ENCODE assay signal across 1 cellular context in the genomic region with DNA sequence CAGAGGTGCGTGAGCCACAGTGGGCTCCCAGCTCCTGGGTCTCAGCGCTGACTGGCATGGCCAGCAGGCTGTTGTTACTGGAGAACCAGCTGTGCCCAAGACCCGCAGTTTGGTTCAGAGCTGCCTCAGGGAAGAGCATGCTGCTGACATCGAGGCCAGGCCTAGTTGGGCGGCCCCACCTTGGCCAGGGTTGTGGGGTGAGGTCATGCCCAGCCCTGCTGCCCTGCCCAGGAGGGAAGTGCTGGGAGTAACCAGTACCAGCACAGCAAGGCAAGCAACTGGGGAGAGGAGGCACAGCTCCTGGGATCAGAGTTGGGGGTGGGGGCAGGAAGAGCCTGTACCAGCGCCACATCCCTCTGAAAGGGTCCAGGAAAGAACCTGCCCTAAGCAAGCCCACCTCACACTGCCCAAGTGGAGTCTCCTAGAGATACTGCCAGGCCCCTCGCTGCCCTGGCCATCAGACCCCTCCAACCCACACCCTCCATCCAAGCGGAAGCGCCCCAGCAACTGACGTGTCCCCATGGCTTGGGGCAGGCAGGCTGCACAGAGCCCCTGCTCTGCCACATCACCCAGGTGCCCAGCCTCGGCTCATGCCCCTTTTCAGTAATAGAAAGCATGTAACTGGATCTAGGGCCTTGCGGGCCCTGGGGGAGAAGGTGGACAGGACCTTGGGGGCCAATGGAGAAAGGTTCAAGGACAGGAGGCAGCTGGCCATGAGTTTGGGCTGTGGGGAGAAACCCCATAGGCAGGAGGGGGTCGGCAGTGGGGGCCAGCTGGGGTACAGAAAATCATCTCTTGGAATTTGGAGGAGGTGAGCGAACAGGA.
TF ChIP-seq lines count a peak whose summit lies in the region.

No MANE protein-coding gene starts in this region.

TF ChIP-seq in GM23338, 12 proteins besides CTCF, POLR2A, EP300 and RAD21 (continued from another document):
- TF ChIP-seq, protein P1, sequence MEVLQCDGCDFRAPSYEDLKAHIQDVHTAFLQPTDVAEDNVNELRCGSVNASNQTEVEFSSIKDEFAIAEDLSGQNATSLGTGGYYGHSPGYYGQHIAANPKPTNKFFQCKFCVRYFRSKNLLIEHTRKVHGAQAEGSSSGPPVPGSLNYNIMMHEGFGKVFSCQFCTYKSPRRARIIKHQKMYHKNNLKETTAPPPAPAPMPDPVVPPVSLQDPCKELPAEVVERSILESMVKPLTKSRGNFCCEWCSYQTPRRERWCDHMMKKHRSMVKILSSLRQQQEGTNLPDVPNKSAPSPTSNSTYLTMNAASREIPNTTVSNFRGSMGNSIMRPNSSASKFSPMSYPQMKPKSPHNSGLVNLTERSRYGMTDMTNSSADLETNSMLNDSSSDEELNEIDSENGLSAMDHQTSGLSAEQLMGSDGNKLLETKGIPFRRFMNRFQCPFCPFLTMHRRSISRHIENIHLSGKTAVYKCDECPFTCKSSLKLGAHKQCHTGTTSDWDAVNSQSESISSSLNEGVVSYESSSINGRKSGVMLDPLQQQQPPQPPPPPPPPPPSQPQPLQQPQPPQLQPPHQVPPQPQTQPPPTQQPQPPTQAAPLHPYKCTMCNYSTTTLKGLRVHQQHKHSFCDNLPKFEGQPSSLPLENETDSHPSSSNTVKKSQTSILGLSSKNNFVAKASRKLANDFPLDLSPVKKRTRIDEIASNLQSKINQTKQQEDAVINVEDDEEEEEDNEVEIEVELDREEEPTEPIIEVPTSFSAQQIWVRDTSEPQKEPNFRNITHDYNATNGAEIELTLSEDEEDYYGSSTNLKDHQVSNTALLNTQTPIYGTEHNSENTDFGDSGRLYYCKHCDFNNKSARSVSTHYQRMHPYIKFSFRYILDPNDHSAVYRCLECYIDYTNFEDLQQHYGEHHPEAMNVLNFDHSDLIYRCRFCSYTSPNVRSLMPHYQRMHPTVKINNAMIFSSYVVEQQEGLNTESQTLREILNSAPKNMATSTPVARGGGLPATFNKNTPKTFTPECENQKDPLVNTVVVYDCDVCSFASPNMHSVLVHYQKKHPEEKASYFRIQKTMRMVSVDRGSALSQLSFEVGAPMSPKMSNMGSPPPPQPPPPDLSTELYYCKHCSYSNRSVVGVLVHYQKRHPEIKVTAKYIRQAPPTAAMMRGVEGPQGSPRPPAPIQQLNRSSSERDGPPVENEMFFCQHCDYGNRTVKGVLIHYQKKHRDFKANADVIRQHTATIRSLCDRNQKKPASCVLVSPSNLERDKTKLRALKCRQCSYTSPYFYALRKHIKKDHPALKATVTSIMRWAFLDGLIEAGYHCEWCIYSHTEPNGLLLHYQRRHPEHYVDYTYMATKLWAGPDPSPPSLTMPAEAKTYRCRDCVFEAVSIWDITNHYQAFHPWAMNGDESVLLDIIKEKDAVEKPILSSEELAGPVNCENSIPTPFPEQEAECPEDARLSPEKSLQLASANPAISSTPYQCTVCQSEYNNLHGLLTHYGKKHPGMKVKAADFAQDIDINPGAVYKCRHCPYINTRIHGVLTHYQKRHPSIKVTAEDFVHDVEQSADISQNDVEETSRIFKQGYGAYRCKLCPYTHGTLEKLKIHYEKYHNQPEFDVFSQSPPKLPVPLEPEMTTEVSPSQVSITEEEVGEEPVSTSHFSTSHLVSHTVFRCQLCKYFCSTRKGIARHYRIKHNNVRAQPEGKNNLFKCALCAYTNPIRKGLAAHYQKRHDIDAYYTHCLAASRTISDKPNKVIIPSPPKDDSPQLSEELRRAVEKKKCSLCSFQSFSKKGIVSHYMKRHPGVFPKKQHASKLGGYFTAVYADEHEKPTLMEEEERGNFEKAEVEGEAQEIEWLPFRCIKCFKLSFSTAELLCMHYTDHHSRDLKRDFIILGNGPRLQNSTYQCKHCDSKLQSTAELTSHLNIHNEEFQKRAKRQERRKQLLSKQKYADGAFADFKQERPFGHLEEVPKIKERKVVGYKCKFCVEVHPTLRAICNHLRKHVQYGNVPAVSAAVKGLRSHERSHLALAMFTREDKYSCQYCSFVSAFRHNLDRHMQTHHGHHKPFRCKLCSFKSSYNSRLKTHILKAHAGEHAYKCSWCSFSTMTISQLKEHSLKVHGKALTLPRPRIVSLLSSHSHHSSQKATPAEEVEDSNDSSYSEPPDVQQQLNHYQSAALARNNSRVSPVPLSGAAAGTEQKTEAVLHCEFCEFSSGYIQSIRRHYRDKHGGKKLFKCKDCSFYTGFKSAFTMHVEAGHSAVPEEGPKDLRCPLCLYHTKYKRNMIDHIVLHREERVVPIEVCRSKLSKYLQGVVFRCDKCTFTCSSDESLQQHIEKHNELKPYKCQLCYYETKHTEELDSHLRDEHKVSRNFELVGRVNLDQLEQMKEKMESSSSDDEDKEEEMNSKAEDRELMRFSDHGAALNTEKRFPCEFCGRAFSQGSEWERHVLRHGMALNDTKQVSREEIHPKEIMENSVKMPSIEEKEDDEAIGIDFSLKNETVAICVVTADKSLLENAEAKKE (CRISPR knock-in tag; IDR thresholded peaks at IDR 0.05), result no peak
- TF ChIP-seq ZNF114 (CRISPR knock-in tag; IDR thresholded peaks at IDR 0.05) (no peak), EZH2 (IDR thresholded peaks at IDR 0.05; ENCODE audit: low read depth, unreplicated experiment) (no peak), POLR2AphosphoS5 (IDR thresholded peaks at IDR 0.05; ENCODE audit: low read depth) (no peak), EZH2phosphoT487 (IDR thresholded peaks at IDR 0.05; ENCODE audit: unreplicated experiment) (no peak), NANOG (IDR thresholded peaks at IDR 0.05; ENCODE audit: borderline replicate concordance) (no peak), ZNF331 (CRISPR knock-in tag; IDR thresholded peaks at IDR 0.05; ENCODE audit: low read depth) (no peak), JUNB (IDR thresholded peaks at IDR 0.05; ENCODE audit: unreplicated experiment) (no peak)
- TF ChIP-seq, protein P2, sequence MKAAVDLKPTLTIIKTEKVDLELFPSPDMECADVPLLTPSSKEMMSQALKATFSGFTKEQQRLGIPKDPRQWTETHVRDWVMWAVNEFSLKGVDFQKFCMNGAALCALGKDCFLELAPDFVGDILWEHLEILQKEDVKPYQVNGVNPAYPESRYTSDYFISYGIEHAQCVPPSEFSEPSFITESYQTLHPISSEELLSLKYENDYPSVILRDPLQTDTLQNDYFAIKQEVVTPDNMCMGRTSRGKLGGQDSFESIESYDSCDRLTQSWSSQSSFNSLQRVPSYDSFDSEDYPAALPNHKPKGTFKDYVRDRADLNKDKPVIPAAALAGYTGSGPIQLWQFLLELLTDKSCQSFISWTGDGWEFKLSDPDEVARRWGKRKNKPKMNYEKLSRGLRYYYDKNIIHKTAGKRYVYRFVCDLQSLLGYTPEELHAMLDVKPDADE (IDR thresholded peaks at IDR 0.05), result no peak
- TF ChIP-seq, protein P3, sequence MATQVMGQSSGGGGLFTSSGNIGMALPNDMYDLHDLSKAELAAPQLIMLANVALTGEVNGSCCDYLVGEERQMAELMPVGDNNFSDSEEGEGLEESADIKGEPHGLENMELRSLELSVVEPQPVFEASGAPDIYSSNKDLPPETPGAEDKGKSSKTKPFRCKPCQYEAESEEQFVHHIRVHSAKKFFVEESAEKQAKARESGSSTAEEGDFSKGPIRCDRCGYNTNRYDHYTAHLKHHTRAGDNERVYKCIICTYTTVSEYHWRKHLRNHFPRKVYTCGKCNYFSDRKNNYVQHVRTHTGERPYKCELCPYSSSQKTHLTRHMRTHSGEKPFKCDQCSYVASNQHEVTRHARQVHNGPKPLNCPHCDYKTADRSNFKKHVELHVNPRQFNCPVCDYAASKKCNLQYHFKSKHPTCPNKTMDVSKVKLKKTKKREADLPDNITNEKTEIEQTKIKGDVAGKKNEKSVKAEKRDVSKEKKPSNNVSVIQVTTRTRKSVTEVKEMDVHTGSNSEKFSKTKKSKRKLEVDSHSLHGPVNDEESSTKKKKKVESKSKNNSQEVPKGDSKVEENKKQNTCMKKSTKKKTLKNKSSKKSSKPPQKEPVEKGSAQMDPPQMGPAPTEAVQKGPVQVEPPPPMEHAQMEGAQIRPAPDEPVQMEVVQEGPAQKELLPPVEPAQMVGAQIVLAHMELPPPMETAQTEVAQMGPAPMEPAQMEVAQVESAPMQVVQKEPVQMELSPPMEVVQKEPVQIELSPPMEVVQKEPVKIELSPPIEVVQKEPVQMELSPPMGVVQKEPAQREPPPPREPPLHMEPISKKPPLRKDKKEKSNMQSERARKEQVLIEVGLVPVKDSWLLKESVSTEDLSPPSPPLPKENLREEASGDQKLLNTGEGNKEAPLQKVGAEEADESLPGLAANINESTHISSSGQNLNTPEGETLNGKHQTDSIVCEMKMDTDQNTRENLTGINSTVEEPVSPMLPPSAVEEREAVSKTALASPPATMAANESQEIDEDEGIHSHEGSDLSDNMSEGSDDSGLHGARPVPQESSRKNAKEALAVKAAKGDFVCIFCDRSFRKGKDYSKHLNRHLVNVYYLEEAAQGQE (IDR thresholded peaks at IDR 0.05; ENCODE audit: unreplicated experiment), result no peak
